8 cellular contexts compared by ENCODE assay signal in the genomic region with DNA sequence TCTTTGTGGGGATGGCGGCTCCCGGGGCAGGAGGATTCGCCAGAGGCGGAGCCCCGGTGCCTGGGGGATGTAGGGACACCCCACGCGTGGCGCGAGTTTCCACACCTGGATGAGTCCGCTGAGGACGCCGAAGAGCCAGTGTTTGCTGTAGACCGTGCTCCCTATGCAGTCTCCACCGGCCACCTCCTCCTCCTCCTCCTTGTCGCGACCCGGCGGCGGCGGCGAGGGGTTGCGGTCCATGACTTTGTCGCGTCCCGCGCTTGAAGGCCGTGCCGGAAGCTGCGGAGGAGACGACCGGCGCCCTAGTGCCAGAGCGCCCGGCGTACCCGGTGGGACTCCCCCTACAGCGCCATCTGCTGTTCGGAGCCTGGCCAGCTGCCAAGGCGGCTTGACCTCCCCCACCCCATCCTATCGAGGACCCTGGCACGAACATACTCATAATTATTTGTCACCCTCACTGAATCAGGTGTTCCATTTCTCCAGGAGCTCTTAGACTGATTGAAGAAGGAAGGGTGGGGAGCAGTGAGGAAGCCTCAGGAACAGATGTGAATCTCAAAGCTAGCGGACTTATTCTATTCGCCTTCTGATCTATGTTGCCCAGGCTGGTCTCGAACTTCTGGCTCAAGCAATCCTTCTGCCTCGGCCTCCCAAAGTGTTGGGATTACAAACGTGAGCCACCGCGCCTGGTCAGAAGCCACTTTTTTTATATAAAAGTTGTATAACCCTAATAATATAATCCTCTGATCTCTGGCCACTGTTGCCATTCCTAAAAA. TPM values are rescaled to one million over a fixed set of nuclear protein-coding genes. Genes with fewer than 3 reads are reported as not detected.
DNase-seq lines count a peak whose midpoint lies in the region; ATAC-seq and TF ChIP-seq lines count a peak whose summit lies in the region.

A gene with protein sequence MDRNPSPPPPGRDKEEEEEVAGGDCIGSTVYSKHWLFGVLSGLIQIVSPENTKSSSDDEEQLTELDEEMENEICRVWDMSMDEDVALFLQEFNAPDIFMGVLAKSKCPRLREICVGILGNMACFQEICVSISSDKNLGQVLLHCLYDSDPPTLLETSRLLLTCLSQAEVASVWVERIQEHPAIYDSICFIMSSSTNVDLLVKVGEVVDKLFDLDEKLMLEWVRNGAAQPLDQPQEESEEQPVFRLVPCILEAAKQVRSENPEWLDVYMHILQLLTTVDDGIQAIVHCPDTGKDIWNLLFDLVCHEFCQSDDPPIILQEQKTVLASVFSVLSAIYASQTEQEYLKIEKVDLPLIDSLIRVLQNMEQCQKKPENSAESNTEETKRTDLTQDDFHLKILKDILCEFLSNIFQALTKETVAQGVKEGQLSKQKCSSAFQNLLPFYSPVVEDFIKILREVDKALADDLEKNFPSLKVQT (minus strand): TSS at position 281 of the 773 bp plus-strand sequence. CDS start 41 bp downstream, at position 240.

- H3K9me2 ChIP-seq in HCT116 (ENCODE audit: insufficient read depth) (no peaks in the 10 kb centered on the region), MM.1S (replicated peaks; ENCODE audit: insufficient read depth, low read length) (no peaks in the 10 kb centered on the region)

- RAD21 ChIA-PET in HCT116 (lab: Charles Lee; ENCODE audit: low non-redundant PET in 1 of 2, low total read pairs in 2 of 2, uncharacterized antibody in 2 of 2, unreplicated experiment in 2 of 2), result interaction anchor here (0.6 to 1.1 kb wide), 3 partner anchors 9 to 69 kb away, joined by 3 to 4 read pairs (median 3); no protein-coding TSS in a partner anchor

- no peaks in the 10 kb centered on the region for H3F3A ChIP-seq in MM.1S (ENCODE audit: insufficient read depth, low read length)

- POLR2A ChIA-PET in HCT116 (lab: Charles Lee), result interaction anchor here (1.4 kb wide), 1 partner anchor 9 kb away, joined by 4 read pairs; no protein-coding TSS in a partner anchor

- DNase-seq in GM04504 (ENCODE audit: low read depth) (peak; percentile 40), HCT116 (ENCODE audit: low read depth, low spot score) (peak; percentile 74), MM.1S (peak; percentile 89), SJSA1 (ENCODE audit: low read depth in 1 of 2, low spot score in 2 of 2) (peak; percentile 90 to 94), globus pallidus (ENCODE audit: low spot score) (peak; percentile 76), occipital lobe (lab: John Stamatoyannopoulos, UW) (peak; percentile 77), suprapubic skin (ENCODE audit: low spot score in 2 of 2) (peak; percentile 87 to 91)
- peak; percentile 86 to 91 (median 88) for DNase-seq in activated naive CD4-positive, alpha-beta T cell (lab: John Stamatoyannopoulos, UW)

- H3K9me3 ChIP-seq in HCT116 (ENCODE audit: control insufficient read depth in 1 of 2, insufficient read depth in 1 of 2, low read depth in 1 of 2, low read length in 2 of 2), result no peaks in the 10 kb centered on the region
- H3K9me3 ChIP-seq in MM.1S (replicated peaks; ENCODE audit: insufficient read depth, low read length), result no peaks in the 10 kb centered on the region
- H3K9me3 ChIP-seq in SJSA1 (replicated peaks), result no peaks in the 10 kb centered on the region
- H3K9me3 ChIP-seq in suprapubic skin, result no peaks in the 10 kb centered on the region

- peak within 1 kb of the TSS; percentile 95 to 96 for H3K4me3 ChIP-seq in HCT116 (replicated peaks in 1 of 2; ENCODE audit: low read depth in 1 of 2, low read length in 2 of 2)
- peak within 1 kb of the TSS; percentile 95 for H3K4me3 ChIP-seq in MM.1S (ENCODE audit: low read length)
- H3K4me3 ChIP-seq in SJSA1, result peak within 1 kb of the TSS; percentile 81
- peak within 1 kb of the TSS; percentile 87 for H3K4me3 ChIP-seq in suprapubic skin

- TF ChIP-seq POLR2A in HCT116 (IDR thresholded peaks at IDR 0.05; ENCODE audit: borderline replicate concordance, extremely low read depth, insufficient read depth, insufficient read length), result peak; percentile 48
- peak in 1 of 2 donors; percentile 20 for TF ChIP-seq POLR2A in suprapubic skin (IDR thresholded peaks at IDR 0.05)

- H3K36me3 ChIP-seq in HCT116 (ENCODE audit: control insufficient read depth in 1 of 2, insufficient read depth in 2 of 2, low read length in 2 of 2), result peaks cover 15 to 21% of the 10 kb centered on the region in 2 experiments; a peak in 3 of 4 replicates
- H3K36me3 ChIP-seq in MM.1S (replicated peaks; ENCODE audit: insufficient read depth, low read length), result peaks cover 7% of the 10 kb centered on the region; the same call in 1 of the 2 replicates
- H3K36me3 ChIP-seq in SJSA1, result peaks cover 27% of the 10 kb centered on the region
- H3K36me3 ChIP-seq in suprapubic skin, result peaks cover 15% of the 10 kb centered on the region

- TF ChIP-seq RAD21 in HCT116 (IDR thresholded peaks at IDR 0.05; ENCODE audit: low read depth), result no peak

- H3K4me2 ChIP-seq in HCT116 (ENCODE audit: low read length) (peak within 1 kb of the TSS; percentile 84), MM.1S (ENCODE audit: low read depth, low read length) (peak within 1 kb of the TSS; percentile 69)

- H3K27ac ChIP-seq in HCT116 (ENCODE audit: low read depth, low read length), result peak within 1 kb of the TSS; percentile 61; the same call in 1 of the 2 replicates
- no peak within 1 kb of the TSS for H3K27ac ChIP-seq in MM.1S (ENCODE audit: low read length)
- peak within 1 kb of the TSS; percentile 45 for H3K27ac ChIP-seq in SJSA1
- H3K27ac ChIP-seq in suprapubic skin, result no peak within 1 kb of the TSS

- H2AFZ ChIP-seq in HCT116 (ENCODE audit: low read depth, low read length, poor library complexity, severe bottlenecking) (peak within 1 kb of the TSS; percentile 45), MM.1S (ENCODE audit: low read length) (peak within 1 kb of the TSS; percentile 99)

- 10% methylated on average over 17 of the region's 48 CpGs for WGBS in suprapubic skin

- H3K27me3 ChIP-seq in HCT116 (ENCODE audit: insufficient read depth, low read length) (no peaks in the 10 kb centered on the region), MM.1S (replicated peaks; ENCODE audit: insufficient read depth, low read length) (no peaks in the 10 kb centered on the region), SJSA1 (replicated peaks) (0 out of 2 replicates have a peak, but pooled peaks cover 6% of the 10 kb centered on the region), suprapubic skin (peaks cover 5% of the 10 kb centered on the region)

- H3K79me2 ChIP-seq in HCT116 (ENCODE audit: insufficient read depth, low read length) (peaks cover 39% of the 10 kb centered on the region), MM.1S (ENCODE audit: low read length) (peaks cover 36% of the 10 kb centered on the region)

- intact Hi-C loops in HCT116 (cut with micrococcal nuclease), result loop anchor here (5.0 kb wide), 1 partner anchor 114 kb away; no protein-coding TSS in a partner anchor

- peaks cover 7 to 14% of the 10 kb centered on the region in 2 experiments for H3K4me1 ChIP-seq in HCT116 (ENCODE audit: control insufficient read depth in 1 of 2, insufficient read depth in 2 of 2, low read length in 2 of 2)
- H3K4me1 ChIP-seq in MM.1S (ENCODE audit: low read length), result peaks cover 11% of the 10 kb centered on the region; the same call in 1 of the 2 replicates
- H3K4me1 ChIP-seq in SJSA1 (replicated peaks), result peaks cover 13% of the 10 kb centered on the region
- peaks cover 19% of the 10 kb centered on the region for H3K4me1 ChIP-seq in suprapubic skin

- H3K9ac ChIP-seq in HCT116 (ENCODE audit: low read length) (peak within 1 kb of the TSS; percentile 86), MM.1S (ENCODE audit: low read length) (peak within 1 kb of the TSS; percentile 95)

- H4K20me1 ChIP-seq in HCT116 (ENCODE audit: insufficient read depth) (no peaks in the 10 kb centered on the region), MM.1S (ENCODE audit: insufficient read depth, low read length) (no peaks in the 10 kb centered on the region)

- BruUV-seq in HCT116 (replicated peaks; lab: Mats Ljungman, UMichigan), result no TSS peak

- peak; percentile 58 to 82 (median 81) for TF ChIP-seq CTCF in HCT116 (IDR thresholded peaks at IDR 0.05 in 2 of 3, conservative IDR thresholded peaks at IDR 0.05 in 1 of 3; ENCODE audit: borderline replicate concordance in 1 of 3, insufficient read depth in 1 of 3, low read depth in 2 of 3, low read length in 2 of 3)
- TF ChIP-seq CTCF in MM.1S (IDR thresholded peaks at IDR 0.05; ENCODE audit: low read length), result peak; percentile 94
- TF ChIP-seq CTCF in suprapubic skin (IDR thresholded peaks at IDR 0.05), result peak; percentile 12 to 51

- CTCF ChIA-PET in HCT116 (lab: Charles Lee), result interaction anchor here (0.6 to 2.2 kb wide), 7 partner anchors 8 to 375 kb away, joined by 3 to 19 read pairs (median 5); no protein-coding TSS in a partner anchor

- ATAC-seq in HCT116, result peak; percentile 98

- no peak for TF ChIP-seq EP300 in suprapubic skin (IDR thresholded peaks at IDR 0.05)

TF ChIP-seq in HCT116, 20 proteins besides CTCF, POLR2A, EP300 and RAD21 (continues in another document):
- TF ChIP-seq, protein P1, sequence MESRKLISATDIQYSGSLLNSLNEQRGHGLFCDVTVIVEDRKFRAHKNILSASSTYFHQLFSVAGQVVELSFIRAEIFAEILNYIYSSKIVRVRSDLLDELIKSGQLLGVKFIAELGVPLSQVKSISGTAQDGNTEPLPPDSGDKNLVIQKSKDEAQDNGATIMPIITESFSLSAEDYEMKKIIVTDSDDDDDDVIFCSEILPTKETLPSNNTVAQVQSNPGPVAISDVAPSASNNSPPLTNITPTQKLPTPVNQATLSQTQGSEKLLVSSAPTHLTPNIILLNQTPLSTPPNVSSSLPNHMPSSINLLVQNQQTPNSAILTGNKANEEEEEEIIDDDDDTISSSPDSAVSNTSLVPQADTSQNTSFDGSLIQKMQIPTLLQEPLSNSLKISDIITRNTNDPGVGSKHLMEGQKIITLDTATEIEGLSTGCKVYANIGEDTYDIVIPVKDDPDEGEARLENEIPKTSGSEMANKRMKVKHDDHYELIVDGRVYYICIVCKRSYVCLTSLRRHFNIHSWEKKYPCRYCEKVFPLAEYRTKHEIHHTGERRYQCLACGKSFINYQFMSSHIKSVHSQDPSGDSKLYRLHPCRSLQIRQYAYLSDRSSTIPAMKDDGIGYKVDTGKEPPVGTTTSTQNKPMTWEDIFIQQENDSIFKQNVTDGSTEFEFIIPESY (IDR thresholded peaks at IDR 0.05; ENCODE audit: extremely low read depth, insufficient replicate concordance, low read length), result no peak
- TF ChIP-seq EZH2 (IDR thresholded peaks at IDR 0.05), result no peak
- TF ChIP-seq JUND (IDR thresholded peaks at IDR 0.05), result no peak
- peak; percentile 95 for TF ChIP-seq POLR2AphosphoS5 (IDR thresholded peaks at IDR 0.05; ENCODE audit: low read depth, low read length)
- TF ChIP-seq, protein P2, sequence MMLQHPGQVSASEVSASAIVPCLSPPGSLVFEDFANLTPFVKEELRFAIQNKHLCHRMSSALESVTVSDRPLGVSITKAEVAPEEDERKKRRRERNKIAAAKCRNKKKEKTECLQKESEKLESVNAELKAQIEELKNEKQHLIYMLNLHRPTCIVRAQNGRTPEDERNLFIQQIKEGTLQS (IDR thresholded peaks at IDR 0.05), result no peak
- no peak for TF ChIP-seq EZH2phosphoT487 (IDR thresholded peaks at IDR 0.05; ENCODE audit: borderline replicate concordance)

RNA-seq across cellular contexts. Expression of the gene that starts here (rescaled TPM):
- total RNA-seq in HCT116 (2021; ENCODE audit: unreplicated experiment), result 41.2 TPM
- polyA plus RNA-seq in HCT116 (2012), result 26.7 and 30.5 TPM in 2 replicates
- total RNA-seq in SJSA1 (2014; rRNA removed; shearing (Covaris generic)), result 47.7 and 50.9 TPM in 2 replicates
- total RNA-seq in occipital lobe, result 31.4 TPM
- 10 to 100 TPM in 1 of 4 donors, 1 to 10 TPM in 3; 7.1 to 19.1 (median 7.3) TPM for total RNA-seq in suprapubic skin

Comparison
In these comparisons a context has a peak if more than half of its experiments do, and no peak if none do; other contexts are left out.
1. DNase-seq: peak in every context shown above with its lines; median percentile 92 in SJSA1; 89 in MM.1S; 89 in suprapubic skin; 88 in activated naive CD4-positive, alpha-beta T cell; 77 in occipital lobe; 76 in globus pallidus; 74 in HCT116; 40 in GM04504.
2. H3K27ac ChIP-seq: peak in HCT116 (single experiment) and SJSA1 (single experiment); none in MM.1S (single experiment) and suprapubic skin (single experiment).
3. CTCF ChIP-seq: peak in every context shown above with its lines; median percentile 94 in MM.1S; 81 in HCT116; 32 in suprapubic skin.
4. Peak in every context shown above with its lines, with median percentiles within 50 percentile points of each other: H3K4me3 ChIP-seq.